ENCODE assay signal across 8 cellular contexts in genomic region chr22:12697441-12697840, GRCh38.
"Had no signal": no experiment of that assay in that cellular context is flagged by ENCODE, and none has a peak within 500 bp of the region (broad histone marks: within the 10 kb centered on the region; RNA-seq: fewer than 3 reads in every experiment).

No MANE protein-coding gene starts in this region.

- FAIRE-seq: G401.6, GM12878, GM12891, GM12892, GM18507, GM19239 had no signal

- DNase-seq: GDM1, GF-D8 had no signal

- H3K4me3 ChIP-seq: GM12878 had no signal
